25 cellular contexts compared by ENCODE assay signal in genomic region chr3:138296639-138297038, GRCh38. TPM values are rescaled to one million over a fixed set of nuclear protein-coding genes. Genes with fewer than 3 reads are reported as not detected.
DNase-seq lines count a peak whose midpoint lies in the region; ATAC-seq, FAIRE-seq and TF ChIP-seq lines count a peak whose summit lies in the region.
"Had no signal": no experiment of that assay in that cellular context is flagged by ENCODE, and none has a peak within 500 bp of the region (broad histone marks: within the 10 kb centered on the region; RNA-seq: fewer than 3 reads in every experiment).

No MANE protein-coding gene starts in this region.

- H3K23ac ChIP-seq in H9 (ENCODE audit: insufficient read length, low read depth, low read length): no peak overlapping the region

- peak; percentile 36 to 46 for DNase-seq in activated CD4-positive, alpha-beta T cell treated with anti-CD3 and anti-CD28 coated beads, Interleukin-2, amount 50 U/mL, for 48 hours
- no peak for DNase-seq in activated CD4-positive, alpha-beta T cell treated with anti-CD3 and anti-CD28 coated beads for 4 hours
- no peak for DNase-seq in GM12891 (ENCODE audit: insufficient read length, low spot score)
- peak; percentile 67 for DNase-seq in activated CD4-positive, alpha-beta memory T cell treated with anti-CD3 and anti-CD28 coated beads for 36 hours
- peak; percentile 22 for DNase-seq in stimulated activated CD4-positive, alpha-beta T cell treated with anti-CD3 and anti-CD28 coated beads, Interleukin-4, amount 100 ng/mL, for 24 hours
- DNase-seq in H9: no peak
- DNase-seq: DMS53, dorsolateral prefrontal cortex, left ventricle myocardium inferior, NCI-H1436 treated with DMSO at 0.1 percent for 48 hours, NCI-H748 treated with DMSO at 0.1 percent for 48 hours, nucleus accumbens, SK-N-SH, upper lobe of left lung had no signal

- H3K9me3 Mint-ChIP-seq in activated CD4-positive, alpha-beta memory T cell treated with anti-CD3 and anti-CD28 coated beads for 36 hours: no peaks in the 10 kb centered on the region
- H3K9me3 Mint-ChIP-seq in H9: no peaks in the 10 kb centered on the region

- no peak overlapping the region for H3K14ac ChIP-seq in H9 (ENCODE audit: insufficient read depth, low read length)

- no peak overlapping the region for H2AK5ac ChIP-seq in H9 (ENCODE audit: insufficient read length, low read length)

- H2BK20ac ChIP-seq in H9 (ENCODE audit: low read depth, low read length, poor library complexity, severe bottlenecking): no peak overlapping the region

- WGBS in H9 (ENCODE audit: extremely low coverage, insufficient read length, low lambda C conversion rate): no CpG with 5 or more reads among the region's 1 CpG

- H3K36me3 Mint-ChIP-seq in activated CD4-positive, alpha-beta memory T cell treated with anti-CD3 and anti-CD28 coated beads for 36 hours: peaks cover 32% of the 10 kb centered on the region
- peaks cover 8 to 42% (median 25%) of the 10 kb centered on the region in 3 experiments; a peak in 6 of 7 replicates for H3K36me3 Mint-ChIP-seq in H9 (ENCODE audit: insufficient read depth in 1 of 3, low read depth in 3 of 3)

- H3K4ac ChIP-seq in H9 (ENCODE audit: low read depth, low read length): no peak overlapping the region

- no peak for ATAC-seq in GM18511 (IDR thresholded peaks at IDR 0.05; ENCODE audit: unreplicated experiment)
- no peak for ATAC-seq in HG02798 (IDR thresholded peaks at IDR 0.05; ENCODE audit: poor library complexity, unreplicated experiment)
- ATAC-seq: A549, esophagus mucosa, HepG2 had no signal

- peak overlapping the region; percentile 31 for H3K4me3 Mint-ChIP-seq in activated CD4-positive, alpha-beta memory T cell treated with anti-CD3 and anti-CD28 coated beads for 36 hours
- no peak overlapping the region for H3K4me3 Mint-ChIP-seq in H9

- no peak overlapping the region for H3T11ph ChIP-seq in H9 (ENCODE audit: low read length)

- H3K23me2 ChIP-seq in H9 (ENCODE audit: insufficient read length, low read depth, low read length, poor library complexity, severe bottlenecking): no peaks in the 10 kb centered on the region

- H2BK12ac ChIP-seq in H9 (ENCODE audit: insufficient read length, low read depth, low read length): no peak overlapping the region

- H3K27ac Mint-ChIP-seq in activated CD4-positive, alpha-beta memory T cell treated with anti-CD3 and anti-CD28 coated beads for 36 hours: peak overlapping the region; percentile 83
- H3K27ac Mint-ChIP-seq in H9: no peak overlapping the region

- FAIRE-seq in GM12891 (lab: Jason Lieb, UNC): no peak
- FAIRE-seq: A549, HepG2, RCC 7860, TTC549 had no signal

- no peak for TF ChIP-seq CTCF in H9 (conservative IDR thresholded peaks at IDR 0.05)

- H3K56ac ChIP-seq in H9 (ENCODE audit: insufficient read length, low read depth, low read length): no peak overlapping the region

- H3K9me3 ChIP-seq in H9 (ENCODE audit: control insufficient read depth, low read depth, low read length): no peaks in the 10 kb centered on the region
- H3K9me3 ChIP-seq: A549, left ventricle myocardium inferior, right atrium auricular region, SK-N-SH, upper lobe of left lung had no signal

- no peaks in the 10 kb centered on the region for H3K27me3 Mint-ChIP-seq in activated CD4-positive, alpha-beta memory T cell treated with anti-CD3 and anti-CD28 coated beads for 36 hours
- H3K27me3 Mint-ChIP-seq in H9 (ENCODE audit: low read depth): no peaks in the 10 kb centered on the region

- CTCF ChIA-PET in activated CD4-positive, alpha-beta memory T cell treated with anti-CD3 and anti-CD28 coated beads for 36 hours (lab: Charles Lee): interaction anchor here (1.3 kb wide), 1 partner anchor 32 kb away, joined by 6 read pairs; no protein-coding TSS in a partner anchor

- H4K8ac ChIP-seq in H9 (replicated peaks; ENCODE audit: insufficient read length, low read depth, low read length): no peak overlapping the region

- no peak overlapping the region for H3K9ac ChIP-seq in H9 (ENCODE audit: extremely low read depth, insufficient read length, low read length)
- H3K9ac ChIP-seq: SK-N-SH had no signal

- H3K18ac ChIP-seq in H9 (ENCODE audit: insufficient read length, low read depth, low read length): no peak overlapping the region

- intact Hi-C loops in activated CD4-positive, alpha-beta memory T cell treated with anti-CD3 and anti-CD28 coated beads for 36 hours (cut with micrococcal nuclease): loop anchor here (1.0 to 2.0 kb wide), 3 partner anchors 33 to 78 kb away; partner anchors contain the start of gene NME9

- H4K20me1 ChIP-seq in H9 (ENCODE audit: control insufficient read depth, insufficient read depth, insufficient read length): no peaks in the 10 kb centered on the region

- no peak for TF ChIP-seq POLR2A in GM12891 (IDR thresholded peaks at IDR 0.05; ENCODE audit: low read depth, low read length)

- H2BK120ac ChIP-seq in H9 (ENCODE audit: low read depth, low read length, poor library complexity, severe bottlenecking): no peak overlapping the region

- no peak overlapping the region for H2BK5ac ChIP-seq in H9 (ENCODE audit: insufficient read length, low read length)

- H3K4me1 ChIP-seq in H9 (ENCODE audit: insufficient read depth, low read length): no peaks in the 10 kb centered on the region
- H3K4me1 ChIP-seq: A549, left ventricle myocardium inferior, right atrium auricular region, upper lobe of left lung had no signal

- no peaks in the 10 kb centered on the region; the same call in 1 of the 2 replicates for H3K27me3 ChIP-seq in H9 (ENCODE audit: insufficient read depth, low read length)
- H3K27me3 ChIP-seq: dorsolateral prefrontal cortex, right atrium auricular region, upper lobe of left lung had no signal

- POLR2A ChIA-PET in activated CD4-positive, alpha-beta memory T cell treated with anti-CD3 and anti-CD28 coated beads for 36 hours (lab: Charles Lee): interaction anchor here (1.4 to 1.5 kb wide), 3 partner anchors 13 to 110 kb away, joined by 3 to 8 read pairs (median 6); partner anchors contain the start of gene ARMC8

- H3K79me1 ChIP-seq in H9 (ENCODE audit: insufficient read depth, low read depth, low read length, poor library complexity, severe bottlenecking): no peaks in the 10 kb centered on the region

- no peak overlapping the region for H4K91ac ChIP-seq in H9 (ENCODE audit: insufficient read length, low read depth, low read length)

- H3K27ac ChIP-seq in H9 (ENCODE audit: insufficient read length, low read depth, low read length): no peak overlapping the region
- H3K27ac ChIP-seq: A549, C4-2B, left ventricle myocardium inferior, right atrium auricular region, upper lobe of left lung had no signal

- H3K79me2 ChIP-seq in H9 (ENCODE audit: insufficient read depth, low read length): no peaks in the 10 kb centered on the region

- peaks cover 33% of the 10 kb centered on the region for H3K4me1 Mint-ChIP-seq in activated CD4-positive, alpha-beta memory T cell treated with anti-CD3 and anti-CD28 coated beads for 36 hours (ENCODE audit: low read depth)
- no peaks in the 10 kb centered on the region for H3K4me1 Mint-ChIP-seq in H9

- no peak overlapping the region for H4K5ac ChIP-seq in H9 (ENCODE audit: insufficient read length, low read depth, low read length)

- no peak overlapping the region for H2BK15ac ChIP-seq in H9 (ENCODE audit: low read depth, low read length)

- H2AFZ ChIP-seq in H9 (ENCODE audit: low read length): no peak overlapping the region

- no peak overlapping the region for H3K4me2 ChIP-seq in H9 (ENCODE audit: insufficient read depth, insufficient read length, low read length)
- H3K4me2 ChIP-seq: A549, SK-N-SH had no signal

TF ChIP-seq in GM12891, 5 proteins besides CTCF, POLR2A, EP300 and RAD21:
- TF ChIP-seq SPI1 (IDR thresholded peaks at IDR 0.05; ENCODE audit: low read depth, low read length) (0 out of 2 replicates have a peak, but pooled peaks have one; percentile 4), TAF1 (IDR thresholded peaks at IDR 0.05; ENCODE audit: low read depth, low read length) (no peak), POU2F2 (IDR thresholded peaks at IDR 0.05; ENCODE audit: low read depth, low read length) (no peak)

RNA-seq across cellular contexts. Expression of gene NME9, which starts 33.0 kb away (rescaled TPM):
- polyA plus RNA-seq in GM12891 (2012; ENCODE audit: low read depth, missing spikeins): 0.40 TPM
- under 1 TPM; 0.58 to 0.90 TPM for total RNA-seq in activated CD4-positive, alpha-beta memory T cell treated with anti-CD3 and anti-CD28 coated beads for 36 hours
- total RNA-seq in H9 (2021): not detected in 2 replicates
- total RNA-seq: esophagus mucosa, glomerular endothelial cell, HepG2, left ventricle myocardium inferior, M059J, right atrium auricular region had no signal
- polyA plus RNA-seq: HepG2 had no signal

RNA-seq across cellular contexts. Expression of gene MRAS, which starts 51.7 kb away (rescaled TPM):
- polyA plus RNA-seq in GM12891 (2012; ENCODE audit: low read depth, missing spikeins): 0.14 TPM
- total RNA-seq in activated CD4-positive, alpha-beta memory T cell treated with anti-CD3 and anti-CD28 coated beads for 36 hours: under 1 TPM; 0.10 to 0.19 TPM
- 10.6 and 10.9 TPM in 2 replicates for total RNA-seq in H9 (2021)

Comparison
In these comparisons a context has a peak if more than half of its experiments do, and no peak if none do; other contexts are left out.
1. DNase-seq: peak in activated CD4-positive, alpha-beta T cell treated with anti-CD3 and anti-CD28 coated beads, Interleukin-2, amount 50 U/mL, for 48 hours (2 of 2), activated CD4-positive, alpha-beta memory T cell treated with anti-CD3 and anti-CD28 coated beads for 36 hours (single experiment) and stimulated activated CD4-positive, alpha-beta T cell treated with anti-CD3 and anti-CD28 coated beads, Interleukin-4, amount 100 ng/mL, for 24 hours (single experiment); none in activated CD4-positive, alpha-beta T cell treated with anti-CD3 and anti-CD28 coated beads for 4 hours (0 of 2), GM12891 (single experiment) and H9 (single experiment).